In genomic region chr3:116164039-116164438, GRCh38 we compare ENCODE assay signal across 33 cellular contexts.
"Had no signal": no experiment of that assay in that cellular context is flagged by ENCODE, and none has a peak within 500 bp of the region (broad histone marks: within the 10 kb centered on the region; RNA-seq: fewer than 3 reads in every experiment).

No MANE protein-coding gene starts in this region.

- H3K4me1 Mint-ChIP-seq: naive thymus-derived CD8-positive, alpha-beta T cell; stimulated activated memory B cell treated with anti-CD40 and anti-IgM and Interleukin-4, amounts not matched to agents 10 μg/mL and 1 μg/mL and 100 μg/mL, for 72 hours; stimulated activated naive CD8-positive, alpha-beta T cell treated with anti-CD3 and anti-CD28 coated beads, Interleukin-15, amount 100 ng/mL, for 72 hours had no signal

- H3K4me3 ChIP-seq: ovary, psoas muscle, skin epidermis, smooth muscle cell, spleen, suprapubic skin, testis, tibial artery, transverse colon, upper lobe of right lung, uterus had no signal

- H3K9ac ChIP-seq: parathyroid adenoma had no signal

- H3K9me3 Mint-ChIP-seq: stimulated activated naive CD8-positive, alpha-beta T cell treated with anti-CD3 and anti-CD28 coated beads, Interleukin-15, amount 100 ng/mL, for 72 hours had no signal

- H3K9me3 ChIP-seq: neutrophil, ovary, psoas muscle, spleen, suprapubic skin, testis, tibial artery, transverse colon, upper lobe of right lung, uterus had no signal

- H3K27me3 Mint-ChIP-seq: natural killer cell treated with Interleukin-12 subunit alpha and Interleukin-12 subunit beta and Interleukin-15 and Interleukin-18, amount 100 ng/mL, for 72 hours; progenitor cell of endocrine pancreas; stimulated activated memory B cell treated with anti-CD40 and anti-IgM and Interleukin-4, amounts not matched to agents 10 μg/mL and 1 μg/mL and 100 μg/mL, for 72 hours; stimulated activated naive CD8-positive, alpha-beta T cell treated with anti-CD3 and anti-CD28 coated beads, Interleukin-15, amount 100 ng/mL, for 72 hours; type B pancreatic cell had no signal

- H3K4me1 ChIP-seq: parathyroid adenoma, psoas muscle, spleen, suprapubic skin, testis, tibial artery, transverse colon, upper lobe of right lung, uterus had no signal

- H3K27ac ChIP-seq: neutrophil, ovary, parathyroid adenoma, psoas muscle, skin epidermis, spleen, suprapubic skin, testis, tibial artery, transverse colon, upper lobe of right lung, uterus had no signal

- DNase-seq: naive thymus-derived CD8-positive, alpha-beta T cell; nephron progenitor cell; nucleus accumbens; ovary; posterior cingulate gyrus; psoas muscle; right cardiac atrium; spleen; stimulated activated CD4-positive, alpha-beta T cell treated with anti-CD3 and anti-CD28 coated beads, Interleukin-12 subunit alpha, Interleukin-12 subunit beta, amount 100 ng/mL, for 4 hours; stimulated activated CD4-positive, alpha-beta T cell treated with anti-CD3 and anti-CD28 coated beads, Interleukin-1b, Interleukin-23, amount 100 ng/mL, for 48 hours; stimulated activated CD4-positive, alpha-beta T cell treated with anti-CD3 and anti-CD28 coated beads, Interleukin-4, amount 100 ng/mL, for 1 hour; stimulated activated CD4-positive, alpha-beta T cell treated with anti-CD3 and anti-CD28 coated beads, Interleukin-4, amount 100 ng/mL, for 4 hours; stimulated activated CD8-positive, alpha-beta memory T cell treated with anti-CD3 and anti-CD28 coated beads, Interleukin-4, amount 100 ng/mL, for 48 hours; stimulated activated naive CD4-positive, alpha-beta T cell; stimulated activated naive CD8-positive, alpha-beta T cell treated with anti-CD3 and anti-CD28 coated beads, Interleukin-15, amount 100 ng/mL, for 72 hours; stimulated activated naive CD8-positive, alpha-beta T cell treated with anti-CD3 and anti-CD28 coated beads, Interleukin-15, Interleukin-2, amounts not matched to agents 100 U/mL and 50 U/mL, for 24 hours; substantia nigra; testis; tibial artery; transverse colon; upper lobe of right lung; uterus had no signal

- H3K36me3 Mint-ChIP-seq: naive thymus-derived CD8-positive, alpha-beta T cell; natural killer cell treated with Interleukin-12 subunit alpha and Interleukin-12 subunit beta and Interleukin-15 and Interleukin-18, amount 100 ng/mL, for 72 hours; stimulated activated memory B cell treated with anti-CD40 and anti-IgM and Interleukin-4, amounts not matched to agents 10 μg/mL and 1 μg/mL and 100 μg/mL, for 72 hours had no signal

- H3K36me3 ChIP-seq: neutrophil, ovary, spleen, suprapubic skin, tibial artery, transverse colon, upper lobe of right lung, uterus had no signal

- H3K4me3 Mint-ChIP-seq: naive thymus-derived CD8-positive, alpha-beta T cell; natural killer cell treated with Interleukin-12 subunit alpha and Interleukin-12 subunit beta and Interleukin-15 and Interleukin-18, amount 100 ng/mL, for 72 hours; nephron progenitor cell; neural crest cell; stimulated activated memory B cell treated with anti-CD40 and anti-IgM and Interleukin-4, amounts not matched to agents 10 μg/mL and 1 μg/mL and 100 μg/mL, for 72 hours; stimulated activated naive CD8-positive, alpha-beta T cell treated with anti-CD3 and anti-CD28 coated beads, Interleukin-15, amount 100 ng/mL, for 72 hours; type B pancreatic cell had no signal

- H2AFZ ChIP-seq: parathyroid adenoma had no signal

- H3K4me2 ChIP-seq: smooth muscle cell had no signal

- ATAC-seq: naive thymus-derived CD8-positive, alpha-beta T cell; natural killer cell treated with Interleukin-12 subunit alpha and Interleukin-12 subunit beta and Interleukin-15 and Interleukin-18, amount 100 ng/mL, for 72 hours; psoas muscle; right cardiac atrium; sciatic nerve; stimulated activated memory B cell treated with anti-CD40 and anti-IgM and Interleukin-4, amounts not matched to agents 10 μg/mL and 1 μg/mL and 100 μg/mL, for 72 hours; stimulated activated naive CD8-positive, alpha-beta T cell treated with anti-CD3 and anti-CD28 coated beads, Interleukin-15, amount 100 ng/mL, for 72 hours; stimulated activated naive CD8-positive, alpha-beta T cell treated with anti-CD3 and anti-CD28 coated beads, Interleukin-15, Interleukin-2, amounts not matched to agents 100 U/mL and 50 U/mL, for 24 hours; upper lobe of right lung had no signal

- H3K27me3 ChIP-seq: neutrophil, ovary, spleen, suprapubic skin, testis, tibial artery, transverse colon, upper lobe of right lung, uterus had no signal
